25 cellular contexts compared by ENCODE assay signal in the genomic region with DNA sequence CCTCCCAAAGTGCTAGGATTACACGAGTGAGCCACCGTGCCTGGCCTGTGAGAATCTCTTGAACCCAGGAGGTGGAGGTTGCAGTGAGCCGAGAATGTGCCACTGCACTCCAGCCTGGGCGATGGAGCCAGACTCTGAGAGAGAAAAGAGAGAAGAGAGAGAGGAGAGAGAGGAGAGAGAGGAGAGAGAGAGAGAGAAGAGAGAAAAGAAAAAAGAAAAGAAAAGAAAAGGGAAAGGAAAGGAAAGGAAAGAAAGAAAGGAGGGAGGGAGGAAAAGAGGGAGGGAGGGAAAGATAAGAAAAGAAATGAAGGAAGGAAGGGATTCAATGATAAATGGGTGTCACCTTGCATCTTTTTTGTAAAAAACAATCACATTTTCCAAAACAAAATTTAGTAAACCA. TPM values are rescaled to one million over a fixed set of nuclear protein-coding genes. Genes with fewer than 3 reads are reported as not detected.
DNase-seq lines count a peak whose midpoint lies in the region; ATAC-seq and TF ChIP-seq lines count a peak whose summit lies in the region.
"Had no signal": no experiment of that assay in that cellular context is flagged by ENCODE, and none has a peak within 500 bp of the region (broad histone marks: within the 10 kb centered on the region; RNA-seq: fewer than 3 reads in every experiment).

No MANE protein-coding gene starts in this region.

- WGBS in right cardiac atrium: 95% methylated on average over 4 of the region's 4 CpGs
- WGBS in smooth muscle cell (ENCODE audit: low lambda C conversion rate): 90% methylated on average over 4 of the region's 4 CpGs

- H4K20me1 ChIP-seq in smooth muscle cell (ENCODE audit: low read depth): no peaks in the 10 kb centered on the region
- H4K20me1 ChIP-seq: BLaER1 had no signal

- H3K79me2 ChIP-seq in smooth muscle cell (ENCODE audit: low read depth): no peaks in the 10 kb centered on the region

- no peaks in the 10 kb centered on the region for H3K4me1 Mint-ChIP-seq in activated naive CD4-positive, alpha-beta T cell treated with anti-CD3 and anti-CD28 coated beads, Interleukin-2, amount 10 ng/mL, durations not matched to agents 7 days and 5 days
- no peaks in the 10 kb centered on the region for H3K4me1 Mint-ChIP-seq in central memory CD8-positive, alpha-beta T cell
- H3K4me1 Mint-ChIP-seq: CD4-positive, alpha-beta memory T cell; CD4-positive, CD25-positive, alpha-beta regulatory T cell; CD8-positive, alpha-beta memory T cell had no signal

- no peak overlapping the region for H3K4me2 ChIP-seq in smooth muscle cell
- H3K4me2 ChIP-seq: BLaER1 had no signal

- H3K27ac Mint-ChIP-seq in activated naive CD4-positive, alpha-beta T cell treated with anti-CD3 and anti-CD28 coated beads, Interleukin-2, amount 10 ng/mL, durations not matched to agents 7 days and 5 days: peak overlapping the region; percentile 49
- H3K27ac Mint-ChIP-seq in central memory CD8-positive, alpha-beta T cell (ENCODE audit: low read depth): peak overlapping the region; percentile 69
- H3K27ac Mint-ChIP-seq: CD4-positive, alpha-beta memory T cell; CD8-positive, alpha-beta memory T cell had no signal

- ATAC-seq in right cardiac atrium: no peak
- no peak for ATAC-seq in central memory CD8-positive, alpha-beta T cell (replicated peaks; ENCODE audit: extremely low read depth, poor library complexity, severe bottlenecking)
- ATAC-seq: GM12878 had no signal

- H3K9me3 Mint-ChIP-seq in activated naive CD4-positive, alpha-beta T cell treated with anti-CD3 and anti-CD28 coated beads, Interleukin-2, amount 10 ng/mL, durations not matched to agents 7 days and 5 days: no peaks in the 10 kb centered on the region
- H3K9me3 Mint-ChIP-seq in central memory CD8-positive, alpha-beta T cell: no peaks in the 10 kb centered on the region
- H3K9me3 Mint-ChIP-seq: CD14-positive monocyte; CD4-positive, alpha-beta memory T cell; CD8-positive, alpha-beta memory T cell had no signal

- H3K27ac ChIP-seq in right cardiac atrium (ENCODE audit: low read length) (no peak overlapping the region), right atrium auricular region (no peak overlapping the region), smooth muscle cell (ENCODE audit: low read depth) (no peak overlapping the region)
- H3K27ac ChIP-seq: BLaER1 had no signal

- peaks cover 3% of the 10 kb centered on the region for H3K36me3 Mint-ChIP-seq in activated naive CD4-positive, alpha-beta T cell treated with anti-CD3 and anti-CD28 coated beads, Interleukin-2, amount 10 ng/mL, durations not matched to agents 7 days and 5 days
- no peaks in the 10 kb centered on the region for H3K36me3 Mint-ChIP-seq in central memory CD8-positive, alpha-beta T cell (ENCODE audit: insufficient read depth)
- H3K36me3 Mint-ChIP-seq: CD4-positive, alpha-beta memory T cell; CD4-positive, CD25-positive, alpha-beta regulatory T cell had no signal

- no peak overlapping the region for H3K9ac ChIP-seq in smooth muscle cell (ENCODE audit: low read depth)
- H3K9ac ChIP-seq: BLaER1 had no signal

- DNase-seq in activated naive CD4-positive, alpha-beta T cell treated with anti-CD3 and anti-CD28 coated beads, Interleukin-2, amount 10 ng/mL, durations not matched to agents 7 days and 5 days: no peak
- DNase-seq in activated naive CD4-positive, alpha-beta T cell treated with Interleukin-2 at 50 U/mL for 16 hours: no peak
- peak in 2 of 3 donors; percentile 8 to 37 for DNase-seq in right cardiac atrium
- no peak for DNase-seq in right atrium auricular region (ENCODE audit: low spot score)
- no peak for DNase-seq in central memory CD8-positive, alpha-beta T cell (ENCODE audit: low spot score in 2 of 2)
- DNase-seq in NCI-H748 treated with DMSO at 0.1 percent for 48 hours (lab: John Stamatoyannopoulos, UW): no peak
- no peak for DNase-seq in smooth muscle cell (lab: John Stamatoyannopoulos, UW; ENCODE audit: unreplicated experiment)
- DNase-seq: 8988T; ACHN; BE2C; C1 segment of cervical spinal cord; CD4-positive, alpha-beta memory T cell; CD4-positive, CD25-positive, alpha-beta regulatory T cell; CD8-positive, alpha-beta memory T cell; COR-L47; DMS 273 treated with DMSO at 0.1 percent for 48 hours; DMS153; DMS53; DMS79; DND-41; EL; GDM1 had no signal

- no peaks in the 10 kb centered on the region for H3K27me3 Mint-ChIP-seq in activated naive CD4-positive, alpha-beta T cell treated with anti-CD3 and anti-CD28 coated beads, Interleukin-2, amount 10 ng/mL, durations not matched to agents 7 days and 5 days
- H3K27me3 Mint-ChIP-seq in central memory CD8-positive, alpha-beta T cell: no peaks in the 10 kb centered on the region
- H3K27me3 Mint-ChIP-seq: CD4-positive, alpha-beta memory T cell; CD4-positive, CD25-positive, alpha-beta regulatory T cell; CD8-positive, alpha-beta memory T cell had no signal

- intact Hi-C loops in right cardiac atrium (cut with DNase I): no loop called here

- H3K4me3 Mint-ChIP-seq in activated naive CD4-positive, alpha-beta T cell treated with anti-CD3 and anti-CD28 coated beads, Interleukin-2, amount 10 ng/mL, durations not matched to agents 7 days and 5 days: no peak overlapping the region
- no peak overlapping the region for H3K4me3 Mint-ChIP-seq in central memory CD8-positive, alpha-beta T cell
- H3K4me3 Mint-ChIP-seq: CD14-positive monocyte; CD4-positive, alpha-beta memory T cell; CD4-positive, CD25-positive, alpha-beta regulatory T cell; CD8-positive, alpha-beta memory T cell had no signal

- H3F3A ChIP-seq in smooth muscle cell (ENCODE audit: low read depth): no peaks in the 10 kb centered on the region

- CTCF ChIA-PET in activated naive CD4-positive, alpha-beta T cell treated with anti-CD3 and anti-CD28 coated beads, Interleukin-2, amount 10 ng/mL, durations not matched to agents 7 days and 5 days (lab: Charles Lee): no interaction called here

- no peaks in the 10 kb centered on the region for H3K4me1 ChIP-seq in right cardiac atrium (ENCODE audit: control insufficient read depth, insufficient read depth, low read length)
- H3K4me1 ChIP-seq in right atrium auricular region: no peaks in the 10 kb centered on the region
- no peaks in the 10 kb centered on the region for H3K4me1 ChIP-seq in smooth muscle cell (ENCODE audit: low read depth)
- H3K4me1 ChIP-seq: BE2C, BLaER1 had no signal

- no peaks in the 10 kb centered on the region for H3K27me3 ChIP-seq in right cardiac atrium (ENCODE audit: control insufficient read depth, insufficient read depth)
- no peaks in the 10 kb centered on the region for H3K27me3 ChIP-seq in right atrium auricular region
- no peaks in the 10 kb centered on the region for H3K27me3 ChIP-seq in smooth muscle cell (ENCODE audit: low read depth)
- H3K27me3 ChIP-seq: BE2C, BLaER1 had no signal

- no peak overlapping the region for H3K4me3 ChIP-seq in right cardiac atrium (ENCODE audit: low read length)
- H3K4me3 ChIP-seq in right atrium auricular region: no peak overlapping the region
- no peak overlapping the region for H3K4me3 ChIP-seq in smooth muscle cell
- H3K4me3 ChIP-seq: BLaER1, GM12878 had no signal

- H3K36me3 ChIP-seq in right atrium auricular region: no peaks in the 10 kb centered on the region
- H3K36me3 ChIP-seq in smooth muscle cell (ENCODE audit: low read depth): no peaks in the 10 kb centered on the region
- H3K36me3 ChIP-seq: BE2C had no signal

- H2AFZ ChIP-seq in smooth muscle cell (ENCODE audit: low read depth): no peak overlapping the region

- TF ChIP-seq CTCF in right atrium auricular region (IDR thresholded peaks at IDR 0.05): no peak
- TF ChIP-seq CTCF in smooth muscle cell (IDR thresholded peaks at IDR 0.05; ENCODE audit: borderline replicate concordance, insufficient read depth, poor library complexity, severe bottlenecking): no peak

- H3K9me3 ChIP-seq in right cardiac atrium (ENCODE audit: control insufficient read depth, low read length) (no peaks in the 10 kb centered on the region), right atrium auricular region (no peaks in the 10 kb centered on the region), smooth muscle cell (replicated peaks; ENCODE audit: low read depth) (no peaks in the 10 kb centered on the region)
- H3K9me3 ChIP-seq: BE2C, BLaER1 had no signal

RNA-seq across cellular contexts. Expression of a gene that starts 23.0 kb away (rescaled TPM):
- total RNA-seq in right cardiac atrium: 10 to 100 TPM; 26.9 to 29.1 (median 28.5) TPM
- polyA plus RNA-seq in right cardiac atrium: 25.4 TPM
- total RNA-seq in right atrium auricular region: 10 to 100 TPM; 24.6 to 28.3 TPM
- total RNA-seq in smooth muscle cell: 22.8 and 26.7 TPM in 2 replicates
- 7.9 and 11.3 TPM in 2 replicates for polyA plus RNA-seq in smooth muscle cell

RNA-seq across cellular contexts. Expression of a gene that starts 57.7 kb away (rescaled TPM):
- total RNA-seq in right cardiac atrium (10 to 100 TPM in 1 of 4 donors, 1 to 10 TPM in 3; 7.7 to 12.7 (median 8.5) TPM), right atrium auricular region (10 to 100 TPM in 1 of 2 donors, 1 to 10 TPM in 1; 6.4 to 10.3 TPM), smooth muscle cell (20.9 and 21.0 TPM in 2 replicates)
- polyA plus RNA-seq in right cardiac atrium (6.7 TPM), smooth muscle cell (14.1 and 17.3 TPM in 2 replicates)

Comparison
In these comparisons a context has a peak if more than half of its experiments do, and no peak if none do; other contexts are left out.
1. DNase-seq: peak in right cardiac atrium (2 of 3); none in activated naive CD4-positive, alpha-beta T cell treated with anti-CD3 and anti-CD28 coated beads, Interleukin-2, amount 10 ng/mL, durations not matched to agents 7 days and 5 days (single experiment), activated naive CD4-positive, alpha-beta T cell treated with Interleukin-2 at 50 U/mL for 16 hours (single experiment), right atrium auricular region (single experiment), central memory CD8-positive, alpha-beta T cell (0 of 2), NCI-H748 treated with DMSO at 0.1 percent for 48 hours (single experiment) and smooth muscle cell (single experiment).